Comparison of ENCODE assay signal across 1 cellular context in the genomic region with DNA sequence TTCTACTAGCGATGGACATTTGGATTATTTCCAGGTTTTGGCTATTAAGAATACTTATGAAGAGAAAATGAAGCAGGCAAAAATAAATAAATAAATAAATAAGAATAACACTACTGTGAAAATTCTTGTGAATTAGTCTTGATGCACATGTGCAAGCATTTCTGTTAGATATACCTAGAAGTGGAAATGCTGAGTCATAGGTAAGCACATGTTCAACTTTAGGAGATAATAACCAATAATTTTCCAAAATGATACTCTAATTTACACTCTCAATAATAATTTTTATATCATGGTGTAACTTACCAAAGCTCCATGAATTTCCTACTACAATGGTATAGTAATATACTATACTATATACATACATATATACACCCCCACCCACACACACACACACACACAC.
TF ChIP-seq lines count a peak whose summit lies in the region.

No MANE protein-coding gene starts in this region.

TF ChIP-seq in K562, 482 proteins besides CTCF, POLR2A, EP300 and RAD21 (continued from another document and continues in another):
- TF ChIP-seq, protein P1, sequence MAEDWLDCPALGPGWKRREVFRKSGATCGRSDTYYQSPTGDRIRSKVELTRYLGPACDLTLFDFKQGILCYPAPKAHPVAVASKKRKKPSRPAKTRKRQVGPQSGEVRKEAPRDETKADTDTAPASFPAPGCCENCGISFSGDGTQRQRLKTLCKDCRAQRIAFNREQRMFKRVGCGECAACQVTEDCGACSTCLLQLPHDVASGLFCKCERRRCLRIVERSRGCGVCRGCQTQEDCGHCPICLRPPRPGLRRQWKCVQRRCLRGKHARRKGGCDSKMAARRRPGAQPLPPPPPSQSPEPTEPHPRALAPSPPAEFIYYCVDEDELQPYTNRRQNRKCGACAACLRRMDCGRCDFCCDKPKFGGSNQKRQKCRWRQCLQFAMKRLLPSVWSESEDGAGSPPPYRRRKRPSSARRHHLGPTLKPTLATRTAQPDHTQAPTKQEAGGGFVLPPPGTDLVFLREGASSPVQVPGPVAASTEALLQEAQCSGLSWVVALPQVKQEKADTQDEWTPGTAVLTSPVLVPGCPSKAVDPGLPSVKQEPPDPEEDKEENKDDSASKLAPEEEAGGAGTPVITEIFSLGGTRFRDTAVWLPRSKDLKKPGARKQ (CRISPR knock-in tag; IDR thresholded peaks at IDR 0.05), result no peak
- TF ChIP-seq ATF7 (IDR thresholded peaks at IDR 0.05) (no peak), CREBBP (IDR thresholded peaks at IDR 0.05; ENCODE audit: low read depth, low read length) (no peak), NFYB (IDR thresholded peaks at IDR 0.05; ENCODE audit: extremely low read depth, insufficient read length) (no peak), ETV6 (IDR thresholded peaks at IDR 0.05; ENCODE audit: borderline replicate concordance in 1 of 2, low read depth in 2 of 2, low read length in 1 of 2) (no peak), ETV6 (CRISPR knock-in tag; IDR thresholded peaks at IDR 0.05; ENCODE audit: borderline replicate concordance) (no peak), ZNF699 (CRISPR knock-in tag; IDR thresholded peaks at IDR 0.05; ENCODE audit: insufficient replicate concordance) (no peak), BRF1 (IDR thresholded peaks at IDR 0.05; ENCODE audit: borderline replicate concordance, extremely low read depth, insufficient read length) (no peak), JUNB (CRISPR knock-in tag; conservative IDR thresholded peaks at IDR 0.05) (no peak), TAF9B (IDR thresholded peaks at IDR 0.05; ENCODE audit: partially characterized antibody) (no peak), ZKSCAN3 (CRISPR knock-in tag; IDR thresholded peaks at IDR 0.05) (no peak), SP2 (IDR thresholded peaks at IDR 0.05; ENCODE audit: extremely low read depth, low read depth, low read length, poor library complexity, severe bottlenecking) (no peak), DPF2 (IDR thresholded peaks at IDR 0.05) (no peak), HSF4 (CRISPR knock-in tag; IDR thresholded peaks at IDR 0.05; ENCODE audit: borderline replicate concordance) (no peak), NR2F6 (CRISPR knock-in tag; IDR thresholded peaks at IDR 0.05) (no peak), GTF2A2 (tag; IDR thresholded peaks at IDR 0.05) (no peak), ZNF778 (CRISPR knock-in tag; IDR thresholded peaks at IDR 0.05) (no peak), CC2D1A (IDR thresholded peaks at IDR 0.05) (no peak), FOSL1 (tag; conservative IDR thresholded peaks at IDR 0.05) (peak; percentile 70)
- TF ChIP-seq, protein P2, sequence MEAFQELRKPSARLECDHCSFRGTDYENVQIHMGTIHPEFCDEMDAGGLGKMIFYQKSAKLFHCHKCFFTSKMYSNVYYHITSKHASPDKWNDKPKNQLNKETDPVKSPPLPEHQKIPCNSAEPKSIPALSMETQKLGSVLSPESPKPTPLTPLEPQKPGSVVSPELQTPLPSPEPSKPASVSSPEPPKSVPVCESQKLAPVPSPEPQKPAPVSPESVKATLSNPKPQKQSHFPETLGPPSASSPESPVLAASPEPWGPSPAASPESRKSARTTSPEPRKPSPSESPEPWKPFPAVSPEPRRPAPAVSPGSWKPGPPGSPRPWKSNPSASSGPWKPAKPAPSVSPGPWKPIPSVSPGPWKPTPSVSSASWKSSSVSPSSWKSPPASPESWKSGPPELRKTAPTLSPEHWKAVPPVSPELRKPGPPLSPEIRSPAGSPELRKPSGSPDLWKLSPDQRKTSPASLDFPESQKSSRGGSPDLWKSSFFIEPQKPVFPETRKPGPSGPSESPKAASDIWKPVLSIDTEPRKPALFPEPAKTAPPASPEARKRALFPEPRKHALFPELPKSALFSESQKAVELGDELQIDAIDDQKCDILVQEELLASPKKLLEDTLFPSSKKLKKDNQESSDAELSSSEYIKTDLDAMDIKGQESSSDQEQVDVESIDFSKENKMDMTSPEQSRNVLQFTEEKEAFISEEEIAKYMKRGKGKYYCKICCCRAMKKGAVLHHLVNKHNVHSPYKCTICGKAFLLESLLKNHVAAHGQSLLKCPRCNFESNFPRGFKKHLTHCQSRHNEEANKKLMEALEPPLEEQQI (IDR thresholded peaks at IDR 0.05), result no peak
- TF ChIP-seq, protein P3, sequence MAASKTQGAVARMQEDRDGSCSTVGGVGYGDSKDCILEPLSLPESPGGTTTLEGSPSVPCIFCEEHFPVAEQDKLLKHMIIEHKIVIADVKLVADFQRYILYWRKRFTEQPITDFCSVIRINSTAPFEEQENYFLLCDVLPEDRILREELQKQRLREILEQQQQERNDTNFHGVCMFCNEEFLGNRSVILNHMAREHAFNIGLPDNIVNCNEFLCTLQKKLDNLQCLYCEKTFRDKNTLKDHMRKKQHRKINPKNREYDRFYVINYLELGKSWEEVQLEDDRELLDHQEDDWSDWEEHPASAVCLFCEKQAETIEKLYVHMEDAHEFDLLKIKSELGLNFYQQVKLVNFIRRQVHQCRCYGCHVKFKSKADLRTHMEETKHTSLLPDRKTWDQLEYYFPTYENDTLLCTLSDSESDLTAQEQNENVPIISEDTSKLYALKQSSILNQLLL (CRISPR knock-in tag; IDR thresholded peaks at IDR 0.05; ENCODE audit: borderline replicate concordance), result no peak
- TF ChIP-seq, protein P4, sequence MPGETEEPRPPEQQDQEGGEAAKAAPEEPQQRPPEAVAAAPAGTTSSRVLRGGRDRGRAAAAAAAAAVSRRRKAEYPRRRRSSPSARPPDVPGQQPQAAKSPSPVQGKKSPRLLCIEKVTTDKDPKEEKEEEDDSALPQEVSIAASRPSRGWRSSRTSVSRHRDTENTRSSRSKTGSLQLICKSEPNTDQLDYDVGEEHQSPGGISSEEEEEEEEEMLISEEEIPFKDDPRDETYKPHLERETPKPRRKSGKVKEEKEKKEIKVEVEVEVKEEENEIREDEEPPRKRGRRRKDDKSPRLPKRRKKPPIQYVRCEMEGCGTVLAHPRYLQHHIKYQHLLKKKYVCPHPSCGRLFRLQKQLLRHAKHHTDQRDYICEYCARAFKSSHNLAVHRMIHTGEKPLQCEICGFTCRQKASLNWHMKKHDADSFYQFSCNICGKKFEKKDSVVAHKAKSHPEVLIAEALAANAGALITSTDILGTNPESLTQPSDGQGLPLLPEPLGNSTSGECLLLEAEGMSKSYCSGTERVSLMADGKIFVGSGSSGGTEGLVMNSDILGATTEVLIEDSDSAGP (CRISPR knock-in tag; IDR thresholded peaks at IDR 0.05), result no peak
- TF ChIP-seq, protein P5, sequence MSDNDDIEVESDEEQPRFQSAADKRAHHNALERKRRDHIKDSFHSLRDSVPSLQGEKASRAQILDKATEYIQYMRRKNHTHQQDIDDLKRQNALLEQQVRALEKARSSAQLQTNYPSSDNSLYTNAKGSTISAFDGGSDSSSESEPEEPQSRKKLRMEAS (CRISPR knock-in tag; IDR thresholded peaks at IDR 0.05), result no peak
- TF ChIP-seq, protein P6, sequence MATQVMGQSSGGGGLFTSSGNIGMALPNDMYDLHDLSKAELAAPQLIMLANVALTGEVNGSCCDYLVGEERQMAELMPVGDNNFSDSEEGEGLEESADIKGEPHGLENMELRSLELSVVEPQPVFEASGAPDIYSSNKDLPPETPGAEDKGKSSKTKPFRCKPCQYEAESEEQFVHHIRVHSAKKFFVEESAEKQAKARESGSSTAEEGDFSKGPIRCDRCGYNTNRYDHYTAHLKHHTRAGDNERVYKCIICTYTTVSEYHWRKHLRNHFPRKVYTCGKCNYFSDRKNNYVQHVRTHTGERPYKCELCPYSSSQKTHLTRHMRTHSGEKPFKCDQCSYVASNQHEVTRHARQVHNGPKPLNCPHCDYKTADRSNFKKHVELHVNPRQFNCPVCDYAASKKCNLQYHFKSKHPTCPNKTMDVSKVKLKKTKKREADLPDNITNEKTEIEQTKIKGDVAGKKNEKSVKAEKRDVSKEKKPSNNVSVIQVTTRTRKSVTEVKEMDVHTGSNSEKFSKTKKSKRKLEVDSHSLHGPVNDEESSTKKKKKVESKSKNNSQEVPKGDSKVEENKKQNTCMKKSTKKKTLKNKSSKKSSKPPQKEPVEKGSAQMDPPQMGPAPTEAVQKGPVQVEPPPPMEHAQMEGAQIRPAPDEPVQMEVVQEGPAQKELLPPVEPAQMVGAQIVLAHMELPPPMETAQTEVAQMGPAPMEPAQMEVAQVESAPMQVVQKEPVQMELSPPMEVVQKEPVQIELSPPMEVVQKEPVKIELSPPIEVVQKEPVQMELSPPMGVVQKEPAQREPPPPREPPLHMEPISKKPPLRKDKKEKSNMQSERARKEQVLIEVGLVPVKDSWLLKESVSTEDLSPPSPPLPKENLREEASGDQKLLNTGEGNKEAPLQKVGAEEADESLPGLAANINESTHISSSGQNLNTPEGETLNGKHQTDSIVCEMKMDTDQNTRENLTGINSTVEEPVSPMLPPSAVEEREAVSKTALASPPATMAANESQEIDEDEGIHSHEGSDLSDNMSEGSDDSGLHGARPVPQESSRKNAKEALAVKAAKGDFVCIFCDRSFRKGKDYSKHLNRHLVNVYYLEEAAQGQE (CRISPR knock-in tag; IDR thresholded peaks at IDR 0.05; ENCODE audit: low read depth), result no peak
- TF ChIP-seq, protein P7, sequence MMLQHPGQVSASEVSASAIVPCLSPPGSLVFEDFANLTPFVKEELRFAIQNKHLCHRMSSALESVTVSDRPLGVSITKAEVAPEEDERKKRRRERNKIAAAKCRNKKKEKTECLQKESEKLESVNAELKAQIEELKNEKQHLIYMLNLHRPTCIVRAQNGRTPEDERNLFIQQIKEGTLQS (IDR thresholded peaks at IDR 0.05), result peak; percentile 14; the same call in 1 of the 2 replicates
- TF ChIP-seq, protein P7 (CRISPR knock-in tag; conservative IDR thresholded peaks at IDR 0.05), result no peak
- TF ChIP-seq, protein P8, sequence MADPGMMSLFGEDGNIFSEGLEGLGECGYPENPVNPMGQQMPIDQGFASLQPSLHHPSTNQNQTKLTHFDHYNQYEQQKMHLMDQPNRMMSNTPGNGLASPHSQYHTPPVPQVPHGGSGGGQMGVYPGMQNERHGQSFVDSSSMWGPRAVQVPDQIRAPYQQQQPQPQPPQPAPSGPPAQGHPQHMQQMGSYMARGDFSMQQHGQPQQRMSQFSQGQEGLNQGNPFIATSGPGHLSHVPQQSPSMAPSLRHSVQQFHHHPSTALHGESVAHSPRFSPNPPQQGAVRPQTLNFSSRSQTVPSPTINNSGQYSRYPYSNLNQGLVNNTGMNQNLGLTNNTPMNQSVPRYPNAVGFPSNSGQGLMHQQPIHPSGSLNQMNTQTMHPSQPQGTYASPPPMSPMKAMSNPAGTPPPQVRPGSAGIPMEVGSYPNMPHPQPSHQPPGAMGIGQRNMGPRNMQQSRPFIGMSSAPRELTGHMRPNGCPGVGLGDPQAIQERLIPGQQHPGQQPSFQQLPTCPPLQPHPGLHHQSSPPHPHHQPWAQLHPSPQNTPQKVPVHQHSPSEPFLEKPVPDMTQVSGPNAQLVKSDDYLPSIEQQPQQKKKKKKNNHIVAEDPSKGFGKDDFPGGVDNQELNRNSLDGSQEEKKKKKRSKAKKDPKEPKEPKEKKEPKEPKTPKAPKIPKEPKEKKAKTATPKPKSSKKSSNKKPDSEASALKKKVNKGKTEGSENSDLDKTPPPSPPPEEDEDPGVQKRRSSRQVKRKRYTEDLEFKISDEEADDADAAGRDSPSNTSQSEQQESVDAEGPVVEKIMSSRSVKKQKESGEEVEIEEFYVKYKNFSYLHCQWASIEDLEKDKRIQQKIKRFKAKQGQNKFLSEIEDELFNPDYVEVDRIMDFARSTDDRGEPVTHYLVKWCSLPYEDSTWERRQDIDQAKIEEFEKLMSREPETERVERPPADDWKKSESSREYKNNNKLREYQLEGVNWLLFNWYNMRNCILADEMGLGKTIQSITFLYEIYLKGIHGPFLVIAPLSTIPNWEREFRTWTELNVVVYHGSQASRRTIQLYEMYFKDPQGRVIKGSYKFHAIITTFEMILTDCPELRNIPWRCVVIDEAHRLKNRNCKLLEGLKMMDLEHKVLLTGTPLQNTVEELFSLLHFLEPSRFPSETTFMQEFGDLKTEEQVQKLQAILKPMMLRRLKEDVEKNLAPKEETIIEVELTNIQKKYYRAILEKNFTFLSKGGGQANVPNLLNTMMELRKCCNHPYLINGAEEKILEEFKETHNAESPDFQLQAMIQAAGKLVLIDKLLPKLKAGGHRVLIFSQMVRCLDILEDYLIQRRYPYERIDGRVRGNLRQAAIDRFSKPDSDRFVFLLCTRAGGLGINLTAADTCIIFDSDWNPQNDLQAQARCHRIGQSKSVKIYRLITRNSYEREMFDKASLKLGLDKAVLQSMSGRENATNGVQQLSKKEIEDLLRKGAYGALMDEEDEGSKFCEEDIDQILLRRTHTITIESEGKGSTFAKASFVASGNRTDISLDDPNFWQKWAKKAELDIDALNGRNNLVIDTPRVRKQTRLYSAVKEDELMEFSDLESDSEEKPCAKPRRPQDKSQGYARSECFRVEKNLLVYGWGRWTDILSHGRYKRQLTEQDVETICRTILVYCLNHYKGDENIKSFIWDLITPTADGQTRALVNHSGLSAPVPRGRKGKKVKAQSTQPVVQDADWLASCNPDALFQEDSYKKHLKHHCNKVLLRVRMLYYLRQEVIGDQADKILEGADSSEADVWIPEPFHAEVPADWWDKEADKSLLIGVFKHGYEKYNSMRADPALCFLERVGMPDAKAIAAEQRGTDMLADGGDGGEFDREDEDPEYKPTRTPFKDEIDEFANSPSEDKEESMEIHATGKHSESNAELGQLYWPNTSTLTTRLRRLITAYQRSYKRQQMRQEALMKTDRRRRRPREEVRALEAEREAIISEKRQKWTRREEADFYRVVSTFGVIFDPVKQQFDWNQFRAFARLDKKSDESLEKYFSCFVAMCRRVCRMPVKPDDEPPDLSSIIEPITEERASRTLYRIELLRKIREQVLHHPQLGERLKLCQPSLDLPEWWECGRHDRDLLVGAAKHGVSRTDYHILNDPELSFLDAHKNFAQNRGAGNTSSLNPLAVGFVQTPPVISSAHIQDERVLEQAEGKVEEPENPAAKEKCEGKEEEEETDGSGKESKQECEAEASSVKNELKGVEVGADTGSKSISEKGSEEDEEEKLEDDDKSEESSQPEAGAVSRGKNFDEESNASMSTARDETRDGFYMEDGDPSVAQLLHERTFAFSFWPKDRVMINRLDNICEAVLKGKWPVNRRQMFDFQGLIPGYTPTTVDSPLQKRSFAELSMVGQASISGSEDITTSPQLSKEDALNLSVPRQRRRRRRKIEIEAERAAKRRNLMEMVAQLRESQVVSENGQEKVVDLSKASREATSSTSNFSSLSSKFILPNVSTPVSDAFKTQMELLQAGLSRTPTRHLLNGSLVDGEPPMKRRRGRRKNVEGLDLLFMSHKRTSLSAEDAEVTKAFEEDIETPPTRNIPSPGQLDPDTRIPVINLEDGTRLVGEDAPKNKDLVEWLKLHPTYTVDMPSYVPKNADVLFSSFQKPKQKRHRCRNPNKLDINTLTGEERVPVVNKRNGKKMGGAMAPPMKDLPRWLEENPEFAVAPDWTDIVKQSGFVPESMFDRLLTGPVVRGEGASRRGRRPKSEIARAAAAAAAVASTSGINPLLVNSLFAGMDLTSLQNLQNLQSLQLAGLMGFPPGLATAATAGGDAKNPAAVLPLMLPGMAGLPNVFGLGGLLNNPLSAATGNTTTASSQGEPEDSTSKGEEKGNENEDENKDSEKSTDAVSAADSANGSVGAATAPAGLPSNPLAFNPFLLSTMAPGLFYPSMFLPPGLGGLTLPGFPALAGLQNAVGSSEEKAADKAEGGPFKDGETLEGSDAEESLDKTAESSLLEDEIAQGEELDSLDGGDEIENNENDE (IDR thresholded peaks at IDR 0.05; ENCODE audit: low read depth, low read length), result no peak
